Comparison of ENCODE assay signal across 3 cellular contexts in genomic region chr19:10636304-10636972, GRCh38.
TF ChIP-seq lines count a peak whose summit lies in the region.

No MANE protein-coding gene starts in this region.

TF ChIP-seq in SK-N-SH, 30 proteins besides CTCF, POLR2A, EP300 and RAD21:
- TF ChIP-seq FOSL2 (IDR thresholded peaks at IDR 0.05; ENCODE audit: borderline replicate concordance, low read depth): no peak
- no peak for TF ChIP-seq CHD2 (IDR thresholded peaks at IDR 0.05; ENCODE audit: low read length, partially characterized antibody)
- no peak for TF ChIP-seq USF2 (IDR thresholded peaks at IDR 0.05; ENCODE audit: borderline replicate concordance, low read depth, low read length)
- no peak for TF ChIP-seq RCOR1 (IDR thresholded peaks at IDR 0.05; ENCODE audit: low read length)
- no peak for TF ChIP-seq SIN3A (IDR thresholded peaks at IDR 0.05; ENCODE audit: borderline replicate concordance, low read depth, low read length)
- TF ChIP-seq IRF3 (IDR thresholded peaks at IDR 0.05; ENCODE audit: low read depth, low read length): no peak
- TF ChIP-seq GATA2 (CRISPR knock-in tag; IDR thresholded peaks at IDR 0.05): no peak

TF ChIP-seq in SK-N-SH treated with all-trans-retinoic acid at 6 μM for 48 hours, 23 proteins besides CTCF, POLR2A, EP300 and RAD21 (continued from another document):
- TF ChIP-seq CREB5 (CRISPR knock-in tag; IDR thresholded peaks at IDR 0.05; ENCODE audit: low read depth): no peak
- TF ChIP-seq CSDC2 (CRISPR knock-in tag; IDR thresholded peaks at IDR 0.05): no peak
- no peak for TF ChIP-seq TCF4 (CRISPR knock-in tag; IDR thresholded peaks at IDR 0.05; ENCODE audit: borderline replicate concordance)
- no peak for TF ChIP-seq ZNF70 (CRISPR knock-in tag; IDR thresholded peaks at IDR 0.05)
- TF ChIP-seq CSRNP3 (CRISPR knock-in tag; IDR thresholded peaks at IDR 0.05): no peak
- no peak for TF ChIP-seq GLIS3 (CRISPR knock-in tag; IDR thresholded peaks at IDR 0.05)
- no peak for TF ChIP-seq RARB (CRISPR knock-in tag; IDR thresholded peaks at IDR 0.05)
- TF ChIP-seq ZNF8 (CRISPR knock-in tag; IDR thresholded peaks at IDR 0.05): no peak
- TF ChIP-seq ZFP3 (CRISPR knock-in tag; IDR thresholded peaks at IDR 0.05): no peak
- TF ChIP-seq ESRRG (CRISPR knock-in tag; IDR thresholded peaks at IDR 0.05): no peak

TF ChIP-seq in Ishikawa, 13 proteins besides CTCF, POLR2A, EP300 and RAD21:
- TF ChIP-seq YY1 (IDR thresholded peaks at IDR 0.05; ENCODE audit: low read depth) (no peak), NFIC (IDR thresholded peaks at IDR 0.05) (peak; percentile 62)
